Comparison of ENCODE assay signal across 31 cellular contexts in the genomic region with DNA sequence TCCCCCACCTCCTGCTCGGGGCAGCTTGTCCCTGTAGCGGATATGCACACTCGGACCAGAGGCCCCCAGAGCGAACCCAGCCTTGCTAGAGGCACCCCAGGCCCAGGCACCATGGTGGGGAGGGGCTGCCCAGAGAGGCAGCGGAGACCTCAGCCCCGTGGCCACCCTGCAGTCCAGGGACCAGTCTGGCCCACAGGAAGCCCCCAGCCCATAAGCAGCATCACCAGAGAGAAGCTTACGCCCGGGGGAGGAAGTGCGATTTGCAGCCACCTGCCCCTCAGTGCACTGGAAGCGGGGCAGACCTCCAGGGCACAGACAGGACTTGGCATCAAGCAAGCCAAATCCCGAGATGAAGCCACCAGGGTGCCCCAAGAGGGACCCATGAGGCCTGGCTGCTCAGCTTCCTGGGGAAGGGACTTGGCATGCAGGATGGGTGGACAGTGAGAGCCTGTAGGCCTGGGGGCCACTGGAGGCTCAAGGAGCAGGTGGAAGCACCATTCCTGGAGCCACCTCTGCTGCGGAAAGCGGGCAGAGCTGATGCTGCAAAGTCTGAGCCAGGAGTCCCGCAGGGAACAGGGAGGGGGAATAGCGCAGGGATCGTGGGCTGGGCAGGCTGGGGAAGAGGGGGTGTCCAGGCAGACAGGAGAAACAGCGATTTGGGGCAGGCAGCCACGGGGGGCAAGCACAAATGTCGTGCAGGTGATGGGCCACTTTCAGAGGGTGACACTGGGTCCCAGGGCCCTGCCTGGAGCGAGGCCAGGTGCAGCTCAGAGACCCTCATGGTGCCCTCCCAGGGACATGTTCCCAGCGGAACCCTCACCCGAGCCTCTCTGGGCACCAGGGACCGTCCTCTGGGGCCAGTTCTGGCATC. TPM values are rescaled to one million over a fixed set of nuclear protein-coding genes. Genes with fewer than 3 reads are reported as not detected.
DNase-seq lines count a peak whose midpoint lies in the region; ATAC-seq lines count a peak whose summit lies in the region.
"Had no signal": no experiment of that assay in that cellular context is flagged by ENCODE, and none has a peak within 500 bp of the region (broad histone marks: within the 10 kb centered on the region; RNA-seq: fewer than 3 reads in every experiment).

No MANE protein-coding gene starts in this region.

- ATAC-seq in stimulated activated naive B cell treated with anti-CD40 and anti-IgM and Interleukin-4, amounts not matched to agents 10 μg/mL and 1 μg/mL and 100 μg/mL, for 72 hours (replicated peaks) = no peak
- ATAC-seq: left colon, psoas muscle, Right ventricle myocardium inferior had no signal

- no peaks in the 10 kb centered on the region for H3K36me3 Mint-ChIP-seq in activated naive CD8-positive, alpha-beta T cell
- H3K36me3 Mint-ChIP-seq in activated naive CD8-positive, alpha-beta T cell treated with anti-CD3 and anti-CD28 coated beads for 36 hours = no peaks in the 10 kb centered on the region
- H3K36me3 Mint-ChIP-seq in stimulated activated naive B cell treated with anti-CD40 and anti-IgM and Interleukin-4, amounts not matched to agents 10 μg/mL and 1 μg/mL and 100 μg/mL, for 72 hours = no peaks in the 10 kb centered on the region
- H3K36me3 Mint-ChIP-seq: IgD-negative memory B cell had no signal

- H3K4me3 ChIP-seq in NT2/D1 (ENCODE audit: insufficient read length, low read depth) = no peak overlapping the region
- H3K4me3 ChIP-seq: PC-9, psoas muscle, sigmoid colon, tibial artery, vagina had no signal

- no peak for DNase-seq in activated naive CD8-positive, alpha-beta T cell treated with anti-CD3 and anti-CD28 coated beads for 36 hours
- no peak for DNase-seq in NT2/D1 (ENCODE audit: low read depth, low spot score)
- DNase-seq in cerebellum (ENCODE audit: low spot score) = peak; percentile 65
- no peak for DNase-seq in stimulated activated naive B cell treated with anti-CD40 and anti-IgM and Interleukin-4, amounts not matched to agents 10 μg/mL and 1 μg/mL and 100 μg/mL, for 72 hours
- no peak for DNase-seq in NCI-H526 (lab: John Stamatoyannopoulos, UW)
- DNase-seq in NCI-H345 (lab: John Stamatoyannopoulos, UW) = no peak
- no peak for DNase-seq in NCI-H2196 treated with DMSO at 0.1 percent for 48 hours (lab: John Stamatoyannopoulos, UW; ENCODE audit: unreplicated experiment)
- DNase-seq: activated CD4-positive, alpha-beta memory T cell treated with anti-CD3 and anti-CD28 coated beads, Interleukin-2, amount 10 ng/mL, durations not matched to agents 7 days and 5 days; activated CD8-positive, alpha-beta memory T cell treated with anti-CD3 and anti-CD28 coated beads, Interleukin-2, amount 50 U/mL, for 4 hours; activated naive CD4-positive, alpha-beta T cell treated with anti-CD3 and anti-CD28 coated beads for 36 hours; cortex of kidney; DMS79; erythroblast; GDM1; HFFc6; left colon; NCI-H1092; NCI-H187; NCI-H2171; NCI-H524 treated with DMSO at 0.1 percent for 48 hours; PC-9; psoas muscle; sigmoid colon; stimulated activated CD4-positive, alpha-beta T cell treated with anti-CD3 and anti-CD28 coated beads, Interleukin-12 subunit alpha, Interleukin-12 subunit beta, amount 100 ng/mL, for 4 hours; stimulated activated CD4-positive, alpha-beta T cell treated with anti-CD3 and anti-CD28 coated beads, Interleukin-2, amount 100 ng/mL, for 48 hours; tibial artery had no signal

- peak overlapping the region; percentile 21 for H3K9ac ChIP-seq in NT2/D1 (ENCODE audit: insufficient read length, low read depth)

- no peaks in the 10 kb centered on the region for H3K9me3 Mint-ChIP-seq in activated naive CD8-positive, alpha-beta T cell (ENCODE audit: low read depth)
- H3K9me3 Mint-ChIP-seq in activated naive CD8-positive, alpha-beta T cell treated with anti-CD3 and anti-CD28 coated beads for 36 hours = no peaks in the 10 kb centered on the region
- H3K9me3 Mint-ChIP-seq in stimulated activated naive B cell treated with anti-CD40 and anti-IgM and Interleukin-4, amounts not matched to agents 10 μg/mL and 1 μg/mL and 100 μg/mL, for 72 hours = no peaks in the 10 kb centered on the region
- H3K9me3 Mint-ChIP-seq: activated CD4-positive, alpha-beta memory T cell treated with anti-CD3 and anti-CD28 coated beads, Interleukin-2, amount 10 ng/mL, durations not matched to agents 7 days and 5 days; activated naive CD4-positive, alpha-beta T cell treated with anti-CD3 and anti-CD28 coated beads for 36 hours; HFFc6; IgD-negative memory B cell; T-helper 2 cell treated with Interferon-gamma antibody and Interleukin-4, amounts not matched to agents 5 μg/mL and 100 μg/mL, for 36 hours had no signal

- no peak overlapping the region for H3K27ac Mint-ChIP-seq in activated naive CD8-positive, alpha-beta T cell
- H3K27ac Mint-ChIP-seq in activated naive CD8-positive, alpha-beta T cell treated with anti-CD3 and anti-CD28 coated beads for 36 hours = no peak overlapping the region
- H3K27ac Mint-ChIP-seq in stimulated activated naive B cell treated with anti-CD40 and anti-IgM and Interleukin-4, amounts not matched to agents 10 μg/mL and 1 μg/mL and 100 μg/mL, for 72 hours = no peak overlapping the region
- H3K27ac Mint-ChIP-seq: activated CD4-positive, alpha-beta memory T cell treated with anti-CD3 and anti-CD28 coated beads, Interleukin-2, amount 10 ng/mL, durations not matched to agents 7 days and 5 days; activated naive CD4-positive, alpha-beta T cell treated with anti-CD3 and anti-CD28 coated beads for 36 hours; HFFc6; T-helper 2 cell treated with Interferon-gamma antibody and Interleukin-4, amounts not matched to agents 5 μg/mL and 100 μg/mL, for 36 hours had no signal

- H3K27me3 Mint-ChIP-seq in activated naive CD8-positive, alpha-beta T cell = peaks cover 8% of the 10 kb centered on the region
- peaks cover 63% of the 10 kb centered on the region for H3K27me3 Mint-ChIP-seq in activated naive CD8-positive, alpha-beta T cell treated with anti-CD3 and anti-CD28 coated beads for 36 hours
- H3K27me3 Mint-ChIP-seq in stimulated activated naive B cell treated with anti-CD40 and anti-IgM and Interleukin-4, amounts not matched to agents 10 μg/mL and 1 μg/mL and 100 μg/mL, for 72 hours = peaks cover 49 to 75% of the 10 kb centered on the region in 2 donors

- peak overlapping the region; percentile 51 for H3K4me3 Mint-ChIP-seq in activated naive CD8-positive, alpha-beta T cell
- H3K4me3 Mint-ChIP-seq in activated naive CD8-positive, alpha-beta T cell treated with anti-CD3 and anti-CD28 coated beads for 36 hours = no peak overlapping the region
- peak overlapping the region; percentile 7 to 43 for H3K4me3 Mint-ChIP-seq in stimulated activated naive B cell treated with anti-CD40 and anti-IgM and Interleukin-4, amounts not matched to agents 10 μg/mL and 1 μg/mL and 100 μg/mL, for 72 hours
- H3K4me3 Mint-ChIP-seq: activated CD4-positive, alpha-beta memory T cell treated with anti-CD3 and anti-CD28 coated beads, Interleukin-2, amount 10 ng/mL, durations not matched to agents 7 days and 5 days; activated naive CD4-positive, alpha-beta T cell treated with anti-CD3 and anti-CD28 coated beads for 36 hours; HFFc6; T-helper 2 cell treated with Interferon-gamma antibody and Interleukin-4, amounts not matched to agents 5 μg/mL and 100 μg/mL, for 36 hours had no signal

- peaks cover 97% of the 10 kb centered on the region for H3K27me3 ChIP-seq in NT2/D1 (ENCODE audit: insufficient read depth, insufficient read length)

- H3K36me3 ChIP-seq in NT2/D1 (ENCODE audit: insufficient read depth, insufficient read length, low read length) = no peaks in the 10 kb centered on the region
- H3K36me3 ChIP-seq: sigmoid colon, tibial artery, vagina had no signal

- no peaks in the 10 kb centered on the region for H3K9me3 ChIP-seq in NT2/D1 (ENCODE audit: insufficient read depth, low read length)
- H3K9me3 ChIP-seq: psoas muscle, sigmoid colon, tibial artery, vagina had no signal

- no peaks in the 10 kb centered on the region for H3K4me1 Mint-ChIP-seq in activated naive CD8-positive, alpha-beta T cell (ENCODE audit: low read depth)
- H3K4me1 Mint-ChIP-seq in activated naive CD8-positive, alpha-beta T cell treated with anti-CD3 and anti-CD28 coated beads for 36 hours = no peaks in the 10 kb centered on the region
- peaks cover 11 to 27% of the 10 kb centered on the region in 2 donors for H3K4me1 Mint-ChIP-seq in stimulated activated naive B cell treated with anti-CD40 and anti-IgM and Interleukin-4, amounts not matched to agents 10 μg/mL and 1 μg/mL and 100 μg/mL, for 72 hours

- peaks cover 36% of the 10 kb centered on the region for H3K4me1 ChIP-seq in NT2/D1 (ENCODE audit: insufficient read depth, insufficient read length)

RNA-seq across cellular contexts. Expression of gene LRRC26, which starts 3.4 kb away (rescaled TPM):
- total RNA-seq in activated naive CD8-positive, alpha-beta T cell treated with anti-CD3 and anti-CD28 coated beads for 36 hours = not detected
- total RNA-seq in cerebellum = 0.91 TPM
- total RNA-seq: activated CD4-positive, alpha-beta memory T cell treated with anti-CD3 and anti-CD28 coated beads, Interleukin-2, amount 10 ng/mL, durations not matched to agents 7 days and 5 days; activated naive CD4-positive, alpha-beta T cell treated with anti-CD3 and anti-CD28 coated beads for 36 hours; HFFc6; psoas muscle; Right ventricle myocardium inferior; vagina had no signal

RNA-seq across cellular contexts. Expression of gene TMEM210, which starts 5.4 kb away (rescaled TPM):
- total RNA-seq in activated naive CD8-positive, alpha-beta T cell treated with anti-CD3 and anti-CD28 coated beads for 36 hours = not detected
- not detected for total RNA-seq in cerebellum
- total RNA-seq: activated CD4-positive, alpha-beta memory T cell treated with anti-CD3 and anti-CD28 coated beads, Interleukin-2, amount 10 ng/mL, durations not matched to agents 7 days and 5 days; activated naive CD4-positive, alpha-beta T cell treated with anti-CD3 and anti-CD28 coated beads for 36 hours; HFFc6; psoas muscle; Right ventricle myocardium inferior; sigmoid colon; vagina had no signal

RNA-seq across cellular contexts. Expression of gene ANAPC2, which starts 21.9 kb away (rescaled TPM):
- 10 to 100 TPM; 42.6 to 48.3 TPM for total RNA-seq in activated naive CD8-positive, alpha-beta T cell treated with anti-CD3 and anti-CD28 coated beads for 36 hours
- 22.0 TPM for total RNA-seq in cerebellum

RNA-seq across cellular contexts. Expression of gene SSNA1, which starts 22.0 kb away (rescaled TPM):
- 10 to 100 TPM; 78.1 to 80.1 TPM for total RNA-seq in activated naive CD8-positive, alpha-beta T cell treated with anti-CD3 and anti-CD28 coated beads for 36 hours
- total RNA-seq in cerebellum = 16.4 TPM

RNA-seq across cellular contexts. Expression of gene GRIN1, which starts 27.5 kb away (rescaled TPM):
- total RNA-seq in activated naive CD8-positive, alpha-beta T cell treated with anti-CD3 and anti-CD28 coated beads for 36 hours = not detected
- total RNA-seq in cerebellum = 23.6 TPM
- total RNA-seq: PC-9, psoas muscle, Right ventricle myocardium inferior had no signal
